Comparison of ENCODE assay signal across 32 cellular contexts in genomic region chr11:122313581-122313980, GRCh38.
"Had no signal": no experiment of that assay in that cellular context is flagged by ENCODE, and none has a peak within 500 bp of the region (broad histone marks: within the 10 kb centered on the region; RNA-seq: fewer than 3 reads in every experiment).

No MANE protein-coding gene starts in this region.

- H3K9me3 ChIP-seq: adrenal gland, body of pancreas, breast epithelium, MG63 had no signal

- ATAC-seq: activated CD8-positive, alpha-beta T cell treated with anti-CD3 and anti-CD28 coated beads, Interleukin-2, amount 10 ng/mL, durations not matched to agents 7 days and 5 days; activated naive CD4-positive, alpha-beta T cell treated with anti-CD3 and anti-CD28 coated beads, Interleukin-2, amount 50 U/mL, for 72 hours; activated T-cell treated with anti-CD3 and anti-CD28 coated beads, Interleukin-2, amount 50 U/mL, for 4 hours; body of pancreas; K562; Right ventricle myocardium inferior had no signal

- H3K9me3 Mint-ChIP-seq: activated CD4-positive, alpha-beta T cell treated with anti-CD3 and anti-CD28 coated beads, Interleukin-2, amount 10 ng/mL, durations not matched to agents 24 days and 14 days; activated naive CD4-positive, alpha-beta T cell treated with anti-CD3 and anti-CD28 coated beads for 36 hours; activated naive CD4-positive, alpha-beta T cell treated with anti-CD3 and anti-CD28 coated beads, Interleukin-2, amount 50 U/mL, for 72 hours; activated T-cell treated with anti-CD3 and anti-CD28 coated beads, Interleukin-2, amount 50 U/mL, for 4 hours; activated T-helper 1 cell treated with anti-CD3 and anti-CD28 coated beads, Interleukin-12 subunit alpha, Interleukin-12 subunit beta, Interleukin-2, Interleukin-4 antibody, amounts not matched to agents 30 ng/mL and 10 ng/mL and 1 ng/mL, durations not matched to agents 14 hours and 24 hours and 36 hours had no signal

- H3K4me1 Mint-ChIP-seq: activated CD4-positive, alpha-beta T cell treated with anti-CD3 and anti-CD28 coated beads, Interleukin-2, amount 10 ng/mL, durations not matched to agents 24 days and 14 days had no signal

- H3K4me3 Mint-ChIP-seq: activated CD4-positive, alpha-beta T cell treated with anti-CD3 and anti-CD28 coated beads, Interleukin-2, amount 10 ng/mL, durations not matched to agents 24 days and 14 days; activated CD8-positive, alpha-beta T cell treated with anti-CD3 and anti-CD28 coated beads, Interleukin-2, amount 10 ng/mL, durations not matched to agents 7 days and 5 days; activated naive CD4-positive, alpha-beta T cell treated with anti-CD3 and anti-CD28 coated beads for 36 hours; activated T-cell treated with anti-CD3 and anti-CD28 coated beads, Interleukin-2, amount 50 U/mL, for 4 hours; activated T-helper 1 cell treated with anti-CD3 and anti-CD28 coated beads, Interleukin-12 subunit alpha, Interleukin-12 subunit beta, Interleukin-2, Interleukin-4 antibody, amounts not matched to agents 30 ng/mL and 10 ng/mL and 1 ng/mL, durations not matched to agents 14 hours and 24 hours and 36 hours had no signal

- H3K27ac ChIP-seq: adrenal gland, body of pancreas, breast epithelium, RWPE1, SK-N-MC, WERI-Rb-1 had no signal

- H3K4me3 ChIP-seq: adrenal gland, body of pancreas, breast epithelium, K562, MG63, SK-N-MC had no signal

- H3K36me3 Mint-ChIP-seq: activated naive CD4-positive, alpha-beta T cell treated with anti-CD3 and anti-CD28 coated beads, Interleukin-2, amount 50 U/mL, for 72 hours had no signal

- H3K36me3 ChIP-seq: adrenal gland, breast epithelium, MG63, WERI-Rb-1 had no signal

- H3K27me3 Mint-ChIP-seq: activated CD4-positive, alpha-beta T cell treated with anti-CD3 and anti-CD28 coated beads, Interleukin-2, amount 10 ng/mL, durations not matched to agents 24 days and 14 days had no signal

- H3K27ac Mint-ChIP-seq: activated CD4-positive, alpha-beta T cell treated with anti-CD3 and anti-CD28 coated beads, Interleukin-2, amount 10 ng/mL, durations not matched to agents 24 days and 14 days; activated CD8-positive, alpha-beta T cell treated with anti-CD3 and anti-CD28 coated beads, Interleukin-2, amount 10 ng/mL, durations not matched to agents 7 days and 5 days; activated naive CD4-positive, alpha-beta T cell treated with anti-CD3 and anti-CD28 coated beads for 36 hours; activated naive CD4-positive, alpha-beta T cell treated with anti-CD3 and anti-CD28 coated beads, Interleukin-2, amount 50 U/mL, for 72 hours; activated T-helper 1 cell treated with anti-CD3 and anti-CD28 coated beads, Interleukin-12 subunit alpha, Interleukin-12 subunit beta, Interleukin-2, Interleukin-4 antibody, amounts not matched to agents 30 ng/mL and 10 ng/mL and 1 ng/mL, durations not matched to agents 14 hours and 24 hours and 36 hours had no signal

- H3K27me3 ChIP-seq: adrenal gland, body of pancreas, breast epithelium, MG63 had no signal

- H3K4me1 ChIP-seq: body of pancreas, breast epithelium had no signal

- DNase-seq: activated CD4-positive, alpha-beta T cell treated with anti-CD3 and anti-CD28 coated beads for 1 hour; activated CD4-positive, alpha-beta T cell treated with anti-CD3 and anti-CD28 coated beads, Interleukin-2, amount 10 ng/mL, durations not matched to agents 24 days and 14 days; activated CD4-positive, alpha-beta T cell treated with anti-CD3 and anti-CD28 coated beads, Interleukin-2, amount 50 U/mL, for 4 hours; activated CD4-positive, CD25-positive, alpha-beta regulatory T cell; activated CD8-positive, alpha-beta memory T cell treated with anti-CD3 and anti-CD28 coated beads, Interleukin-2, amount 50 U/mL, for 4 hours; activated CD8-positive, alpha-beta T cell treated with anti-CD3 and anti-CD28 coated beads, Interleukin-2, amount 10 ng/mL, durations not matched to agents 7 days and 5 days; activated gamma-delta T cell treated with Interleukin-2 at 50 U/mL for 16 hours; activated naive CD4-positive, alpha-beta T cell treated with anti-CD3 and anti-CD28 coated beads for 36 hours; activated T-cell treated with anti-CD3 and anti-CD28 coated beads for 4 hours; activated T-cell treated with anti-CD3 and anti-CD28 coated beads, Interleukin-2, amount 50 U/mL, for 4 hours; adrenal gland; body of pancreas; caudate nucleus; cerebellar nuclear complex; MG63; NCI-H1048; NCI-H1105 treated with DMSO at 0.1 percent for 48 hours; NCI-H1436; NCI-H1694; NCI-H1930; NCI-H2081 treated with DMSO at 0.1 percent for 48 hours; NCI-H345; NCI-H524 treated with DMSO at 0.1 percent for 48 hours; T1000; WERI-Rb-1 had no signal
